Comparison of ENCODE assay signal across 1 cellular context in the genomic region with DNA sequence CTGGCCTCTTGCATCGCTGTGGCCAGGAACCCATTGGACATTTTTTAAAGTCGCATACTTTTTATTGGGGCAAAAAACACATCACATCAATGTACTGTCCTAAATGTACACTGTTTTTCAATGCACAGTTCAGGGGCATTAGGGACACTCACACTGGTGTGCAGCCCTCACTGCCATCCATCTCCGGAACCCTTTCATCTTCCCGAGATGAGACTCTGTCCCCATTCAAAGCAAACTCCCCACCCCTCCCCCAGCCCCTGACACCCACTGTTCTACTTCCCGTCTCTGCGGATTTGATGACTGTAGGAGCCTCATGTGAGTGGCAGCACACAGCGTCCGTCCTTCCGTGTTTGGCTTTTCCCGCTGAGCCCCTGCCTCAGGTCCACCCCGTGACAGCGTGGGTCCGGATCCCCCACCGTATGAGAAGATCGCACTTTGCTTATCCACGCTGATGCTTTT.
TF ChIP-seq lines count a peak whose summit lies in the region.

No MANE protein-coding gene starts in this region.

TF ChIP-seq in WTC11, 78 proteins besides CTCF, POLR2A, EP300 and RAD21 (continued from another document):
- TF ChIP-seq, protein P1, sequence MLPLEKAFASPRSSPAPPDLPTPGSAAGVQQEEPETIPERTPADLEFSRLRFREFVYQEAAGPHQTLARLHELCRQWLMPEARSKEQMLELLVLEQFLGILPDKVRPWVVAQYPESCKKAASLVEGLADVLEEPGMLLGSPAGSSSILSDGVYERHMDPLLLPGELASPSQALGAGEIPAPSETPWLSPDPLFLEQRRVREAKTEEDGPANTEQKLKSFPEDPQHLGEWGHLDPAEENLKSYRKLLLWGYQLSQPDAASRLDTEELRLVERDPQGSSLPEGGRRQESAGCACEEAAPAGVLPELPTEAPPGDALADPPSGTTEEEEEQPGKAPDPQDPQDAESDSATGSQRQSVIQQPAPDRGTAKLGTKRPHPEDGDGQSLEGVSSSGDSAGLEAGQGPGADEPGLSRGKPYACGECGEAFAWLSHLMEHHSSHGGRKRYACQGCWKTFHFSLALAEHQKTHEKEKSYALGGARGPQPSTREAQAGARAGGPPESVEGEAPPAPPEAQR (CRISPR knock-in tag; IDR thresholded peaks at IDR 0.05) = no peak
- TF ChIP-seq IRF1 (CRISPR knock-in tag; IDR thresholded peaks at IDR 0.05) (no peak), ZNF281 (CRISPR knock-in tag; IDR thresholded peaks at IDR 0.05) (peak; percentile 51; the same call in 1 of the 2 replicates), SMAD4 (CRISPR knock-in tag; IDR thresholded peaks at IDR 0.05) (no peak), MXD4 (CRISPR knock-in tag; IDR thresholded peaks at IDR 0.05; ENCODE audit: borderline replicate concordance) (no peak)
- TF ChIP-seq, protein P2, sequence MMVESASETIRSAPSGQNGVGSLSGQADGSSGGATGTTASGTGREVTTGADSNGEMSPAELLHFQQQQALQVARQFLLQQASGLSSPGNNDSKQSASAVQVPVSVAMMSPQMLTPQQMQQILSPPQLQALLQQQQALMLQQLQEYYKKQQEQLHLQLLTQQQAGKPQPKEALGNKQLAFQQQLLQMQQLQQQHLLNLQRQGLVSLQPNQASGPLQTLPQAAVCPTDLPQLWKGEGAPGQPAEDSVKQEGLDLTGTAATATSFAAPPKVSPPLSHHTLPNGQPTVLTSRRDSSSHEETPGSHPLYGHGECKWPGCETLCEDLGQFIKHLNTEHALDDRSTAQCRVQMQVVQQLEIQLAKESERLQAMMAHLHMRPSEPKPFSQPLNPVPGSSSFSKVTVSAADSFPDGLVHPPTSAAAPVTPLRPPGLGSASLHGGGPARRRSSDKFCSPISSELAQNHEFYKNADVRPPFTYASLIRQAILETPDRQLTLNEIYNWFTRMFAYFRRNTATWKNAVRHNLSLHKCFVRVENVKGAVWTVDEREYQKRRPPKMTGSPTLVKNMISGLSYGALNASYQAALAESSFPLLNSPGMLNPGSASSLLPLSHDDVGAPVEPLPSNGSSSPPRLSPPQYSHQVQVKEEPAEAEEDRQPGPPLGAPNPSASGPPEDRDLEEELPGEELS (CRISPR knock-in tag; IDR thresholded peaks at IDR 0.05) = 0 out of 2 replicates have a peak, but pooled peaks have one; percentile 58
TF ChIP-seq in WTC11: peak in this region for 2.
